ENCODE assay signal across 8 cellular contexts in genomic region chr15:40928351-40928974, GRCh38. TPM values are rescaled to one million over a fixed set of nuclear protein-coding genes. Genes with fewer than 3 reads are reported as not detected.
DNase-seq lines count a peak whose midpoint lies in the region; ATAC-seq lines count a peak whose summit lies in the region.

No MANE protein-coding gene starts in this region.

- CTCF ChIA-PET in naive thymus-derived CD4-positive, alpha-beta T cell (lab: Charles Lee), result interaction anchor here (1.1 to 5.2 kb wide), 3 partner anchors 11 to 22 kb away, joined by 3 to 31 read pairs (median 6); no protein-coding TSS in a partner anchor

- no peak overlapping the region for H3K27ac ChIP-seq in naive thymus-derived CD4-positive, alpha-beta T cell (ENCODE audit: low read depth, low read length)

- peaks cover 50% of the 10 kb centered on the region for H3K4me1 Mint-ChIP-seq in central memory CD8-positive, alpha-beta T cell
- peaks cover 27 to 53% (median 46%) of the 10 kb centered on the region in 7 donors for H3K4me1 Mint-ChIP-seq in naive thymus-derived CD4-positive, alpha-beta T cell

- H3K27me3 Mint-ChIP-seq in central memory CD8-positive, alpha-beta T cell, result peaks cover 72% of the 10 kb centered on the region
- H3K27me3 Mint-ChIP-seq in naive thymus-derived CD4-positive, alpha-beta T cell, result peaks cover 50 to 83% (median 54%) of the 10 kb centered on the region in 5 donors

- peak; percentile 30 for ATAC-seq in central memory CD8-positive, alpha-beta T cell (replicated peaks; ENCODE audit: extremely low read depth, poor library complexity, severe bottlenecking)
- peak; percentile 36 for ATAC-seq in naive thymus-derived CD4-positive, alpha-beta T cell
- ATAC-seq in HG03565 (IDR thresholded peaks at IDR 0.05; ENCODE audit: unreplicated experiment) (no peak), HG02938 (IDR thresholded peaks at IDR 0.05; ENCODE audit: unreplicated experiment) (no peak)

- peak overlapping the region; percentile 76 for H3K4me3 Mint-ChIP-seq in central memory CD8-positive, alpha-beta T cell
- peak overlapping the region; percentile 79 to 96 (median 83) for H3K4me3 Mint-ChIP-seq in naive thymus-derived CD4-positive, alpha-beta T cell

- POLR2A ChIA-PET in naive thymus-derived CD4-positive, alpha-beta T cell (lab: Charles Lee), result interaction anchor here (1.3 kb wide), 1 partner anchor 21 kb away, joined by 4 read pairs; no protein-coding TSS in a partner anchor

- H3K4me3 ChIP-seq in H7 (ENCODE audit: insufficient read depth, low read depth, low read length), result peak overlapping the region; percentile 46
- H3K4me3 ChIP-seq in naive thymus-derived CD4-positive, alpha-beta T cell (ENCODE audit: low read length), result peak overlapping the region; percentile 68

- H3K9me3 ChIP-seq in naive thymus-derived CD4-positive, alpha-beta T cell (ENCODE audit: control insufficient read depth in 2 of 3, low read length in 3 of 3), result no peaks in the 10 kb centered on the region

- DNase-seq in H7 (peak; percentile 96), NCI-H2196 (lab: John Stamatoyannopoulos, UW; ENCODE audit: unreplicated experiment) (peak; percentile 65), Ammon's horn (ENCODE audit: low spot score) (no peak)
- no peak for DNase-seq in central memory CD8-positive, alpha-beta T cell (ENCODE audit: low spot score in 2 of 2)
- no peak for DNase-seq in naive thymus-derived CD4-positive, alpha-beta T cell
- DNase-seq in activated CD4-positive, alpha-beta T cell treated with anti-CD3 and anti-CD28 coated beads, Interleukin-2, amount 50 U/mL, for 48 hours, result no peak

- H3K27me3 ChIP-seq in H7 (ENCODE audit: control insufficient read depth, insufficient read depth, low read length), result peaks cover 96% of the 10 kb centered on the region
- peaks cover 5 to 43% of the 10 kb centered on the region in 2 donors for H3K27me3 ChIP-seq in naive thymus-derived CD4-positive, alpha-beta T cell (ENCODE audit: control insufficient read depth in 2 of 2, insufficient read depth in 2 of 2, low read length in 2 of 2)

- no peak overlapping the region for H3K27ac Mint-ChIP-seq in central memory CD8-positive, alpha-beta T cell (ENCODE audit: low read depth)
- no peak overlapping the region for H3K27ac Mint-ChIP-seq in naive thymus-derived CD4-positive, alpha-beta T cell

- no peaks in the 10 kb centered on the region for H3K36me3 ChIP-seq in H7 (replicated peaks; ENCODE audit: control insufficient read depth, insufficient read depth, low read length)
- H3K36me3 ChIP-seq in naive thymus-derived CD4-positive, alpha-beta T cell (ENCODE audit: control insufficient read depth in 2 of 3, insufficient read depth in 3 of 3, low read length in 3 of 3), result no peaks in the 10 kb centered on the region

- peaks cover 3% of the 10 kb centered on the region for H3K36me3 Mint-ChIP-seq in central memory CD8-positive, alpha-beta T cell (ENCODE audit: insufficient read depth)
- H3K36me3 Mint-ChIP-seq in naive thymus-derived CD4-positive, alpha-beta T cell, result peaks cover 0 to 4% (median 0%) of the 10 kb centered on the region in 5 donors

- H3K9me3 Mint-ChIP-seq in central memory CD8-positive, alpha-beta T cell, result no peaks in the 10 kb centered on the region
- peaks cover 0 to 2% (median 0%) of the 10 kb centered on the region in 11 donors for H3K9me3 Mint-ChIP-seq in naive thymus-derived CD4-positive, alpha-beta T cell

- intact Hi-C loops in naive thymus-derived CD4-positive, alpha-beta T cell (cut with micrococcal nuclease), result loop anchor here (1.0 to 2.0 kb wide), 2 partner anchors 24 to 25 kb away; partner anchors contain the start of gene CHAC1 (in 1 of the 2)

- H3K4me1 ChIP-seq in naive thymus-derived CD4-positive, alpha-beta T cell (ENCODE audit: control insufficient read depth in 2 of 2, insufficient read depth in 2 of 2, low read length in 2 of 2), result peaks cover 19 to 54% of the 10 kb centered on the region in 2 donors

RNA-seq across cellular contexts. Expression of gene DLL4, which starts 0.7 kb away (rescaled TPM):
- total RNA-seq in H7 (2014; rRNA removed; shearing (Covaris generic)), result 0.26 TPM in 1 of 2 replicates, not detected in the other
- total RNA-seq in naive thymus-derived CD4-positive, alpha-beta T cell, result not detected
- polyA plus RNA-seq in naive thymus-derived CD4-positive, alpha-beta T cell, result not detected

RNA-seq across cellular contexts. Expression of gene CHAC1, which starts 24.8 kb away (rescaled TPM):
- total RNA-seq in H7 (2014; rRNA removed; shearing (Covaris generic)), result 30.1 and 39.7 TPM in 2 replicates
- 1 to 10 TPM in 3 of 5 experiments, under 1 TPM in 2; 0.24 to 5.7 (median 1.1) TPM for total RNA-seq in naive thymus-derived CD4-positive, alpha-beta T cell
- under 1 TPM in 1 of 2 donors, not detected in 1; 0.39 TPM for polyA plus RNA-seq in naive thymus-derived CD4-positive, alpha-beta T cell

RNA-seq across cellular contexts. Expression of gene VPS18, which starts 34.2 kb away (rescaled TPM):
- total RNA-seq in H7 (2014; rRNA removed; shearing (Covaris generic)), result 33.3 and 39.5 TPM in 2 replicates
- 10 to 100 TPM; 19.9 to 22.3 (median 20.5) TPM for total RNA-seq in naive thymus-derived CD4-positive, alpha-beta T cell
- polyA plus RNA-seq in naive thymus-derived CD4-positive, alpha-beta T cell, result 10 to 100 TPM; 15.9 to 25.8 TPM

RNA-seq across cellular contexts. Expression of gene RHOV, which starts 54.4 kb away (rescaled TPM):
- total RNA-seq in H7 (2014; rRNA removed; shearing (Covaris generic)), result 2.0 and 2.1 TPM in 2 replicates
- total RNA-seq in naive thymus-derived CD4-positive, alpha-beta T cell, result under 1 TPM in 1 of 5 experiments, not detected in 4; 0.39 TPM
- not detected for polyA plus RNA-seq in naive thymus-derived CD4-positive, alpha-beta T cell

Comparison
In these comparisons a context has a peak if more than half of its experiments do, and no peak if none do; other contexts are left out.
1. DNase-seq: peak in H7 (single experiment) and NCI-H2196 (single experiment); none in central memory CD8-positive, alpha-beta T cell (0 of 2), naive thymus-derived CD4-positive, alpha-beta T cell (0 of 9), Ammon's horn (single experiment) and activated CD4-positive, alpha-beta T cell treated with anti-CD3 and anti-CD28 coated beads, Interleukin-2, amount 50 U/mL, for 48 hours (0 of 2).
2. ATAC-seq: peak in central memory CD8-positive, alpha-beta T cell (single experiment) and naive thymus-derived CD4-positive, alpha-beta T cell (single experiment); none in HG03565 (single experiment) and HG02938 (single experiment).